6 cellular contexts compared by ENCODE assay signal in genomic region chr12:6340745-6341438, GRCh38. TPM values are rescaled to one million over a fixed set of nuclear protein-coding genes. Genes with fewer than 3 reads are reported as not detected.
DNase-seq lines count a peak whose midpoint lies in the region; ATAC-seq and TF ChIP-seq lines count a peak whose summit lies in the region.

No MANE protein-coding gene starts in this region.

- no peak for TF ChIP-seq CTCF in DOHH2 (IDR thresholded peaks at IDR 0.05; ENCODE audit: low read depth, low read length, poor library complexity, severe bottlenecking)
- TF ChIP-seq CTCF in mucosa of descending colon (IDR thresholded peaks at IDR 0.05) = no peak

- no peaks in the 10 kb centered on the region for H3K9me3 ChIP-seq in DOHH2 (ENCODE audit: control insufficient read depth, insufficient read depth, low read length)
- no peaks in the 10 kb centered on the region for H3K9me3 ChIP-seq in mucosa of descending colon

- intact Hi-C loops in mucosa of descending colon (cut with DNase I, micrococcal nuclease) = no loop called here

- H3K79me2 ChIP-seq in DOHH2 (ENCODE audit: control insufficient read depth, low read length) = peaks cover 63% of the 10 kb centered on the region

- ATAC-seq in mucosa of descending colon (no peak), HG02798 (IDR thresholded peaks at IDR 0.05; ENCODE audit: poor library complexity, unreplicated experiment) (no peak)

- H3K4me3 ChIP-seq in DOHH2 (ENCODE audit: low read length) (peak overlapping the region; percentile 100), mucosa of descending colon (peak overlapping the region; percentile 65)

- no peaks in the 10 kb centered on the region for H3K9me2 ChIP-seq in DOHH2 (replicated peaks; ENCODE audit: control insufficient read depth, low read length)

- peaks cover 35% of the 10 kb centered on the region for H3K36me3 ChIP-seq in DOHH2 (ENCODE audit: control insufficient read depth, low read length)
- no peaks in the 10 kb centered on the region for H3K36me3 ChIP-seq in mucosa of descending colon (ENCODE audit: low read depth)

- H3K27me3 ChIP-seq in DOHH2 (ENCODE audit: control insufficient read depth, low read length) = no peaks in the 10 kb centered on the region

- H3K27ac ChIP-seq in DOHH2 (ENCODE audit: low read depth, low read length) = peak overlapping the region; percentile 93
- peak overlapping the region; percentile 82 for H3K27ac ChIP-seq in angular gyrus (ENCODE audit: low read depth, low read length)

- DNase-seq in mucosa of descending colon = peak in 1 of 3 donors; percentile 64
- DNase-seq in stimulated activated naive CD4-positive, alpha-beta T cell treated with Interleukin-2 at 50 U/mL for 16 hours (lab: John Stamatoyannopoulos, UW) = no peak
- no peak for DNase-seq in activated CD4-positive, alpha-beta T cell treated with anti-CD3 and anti-CD28 coated beads for 1 hour

- H3K4me2 ChIP-seq in DOHH2 (ENCODE audit: low read length) = peak overlapping the region; percentile 92

- no peaks in the 10 kb centered on the region for H4K20me1 ChIP-seq in DOHH2 (ENCODE audit: control insufficient read depth, insufficient read depth, low read depth, low read length)

- peaks cover 72% of the 10 kb centered on the region for H3K4me1 ChIP-seq in DOHH2 (ENCODE audit: control insufficient read depth, low read length)
- peaks cover 48% of the 10 kb centered on the region for H3K4me1 ChIP-seq in mucosa of descending colon (ENCODE audit: low read depth)

- H3F3A ChIP-seq in DOHH2 (ENCODE audit: control insufficient read depth, insufficient read depth) = peaks cover 24% of the 10 kb centered on the region

RNA-seq across cellular contexts. Expression of gene TNFRSF1A, which starts 1.0 kb away (rescaled TPM):
- total RNA-seq in mucosa of descending colon = 100 to 1,000 TPM; 166 to 237 (median 211) TPM

RNA-seq across cellular contexts. Expression of gene PLEKHG6, which starts 30.4 kb away (rescaled TPM):
- 100 to 1,000 TPM in 2 of 3 donors, 10 to 100 TPM in 1; 90.4 to 190 (median 128) TPM for total RNA-seq in mucosa of descending colon

RNA-seq across cellular contexts. Expression of gene SCNN1A, which starts 34.5 kb away (rescaled TPM):
- total RNA-seq in mucosa of descending colon = 100 to 1,000 TPM; 130 to 402 (median 386) TPM

RNA-seq across cellular contexts. Expression of gene LTBR, which starts 43.1 kb away (rescaled TPM):
- total RNA-seq in mucosa of descending colon = 100 to 1,000 TPM; 114 to 142 (median 135) TPM
